Comparison of ENCODE assay signal across 18 cellular contexts in the genomic region with DNA sequence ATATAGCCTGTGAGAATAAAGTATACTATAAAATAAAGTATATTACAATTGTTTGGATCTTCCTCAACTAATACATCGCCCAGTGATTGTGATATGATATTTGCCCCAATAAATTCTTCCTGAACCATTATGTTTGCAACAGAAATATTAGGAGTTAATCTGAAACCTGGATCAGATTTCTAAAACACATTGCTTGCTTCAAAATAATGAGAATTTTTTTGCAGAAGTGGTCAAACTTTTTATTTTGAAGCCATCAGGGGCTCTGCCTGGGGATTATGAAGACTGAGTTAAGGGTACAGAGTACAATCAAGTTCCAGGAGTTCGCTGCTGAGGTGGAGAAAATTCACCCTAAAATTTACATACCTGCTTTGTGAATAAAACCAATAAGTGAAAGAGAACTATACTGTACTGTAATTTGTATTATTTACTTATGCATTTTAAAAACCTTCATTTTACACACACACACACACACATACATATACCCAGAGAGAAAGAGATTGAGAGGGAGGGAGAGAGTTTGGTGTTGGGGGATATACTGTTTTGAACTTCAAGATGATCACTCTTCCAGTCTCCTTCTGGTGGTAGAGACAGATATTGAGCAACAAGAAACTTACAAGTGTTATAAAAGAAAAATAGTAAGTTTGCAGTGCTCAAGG.
DNase-seq lines count a peak whose midpoint lies in the region; ATAC-seq, FAIRE-seq and TF ChIP-seq lines count a peak whose summit lies in the region.
"Had no signal": no experiment of that assay in that cellular context is flagged by ENCODE, and none has a peak within 500 bp of the region (broad histone marks: within the 10 kb centered on the region; RNA-seq: fewer than 3 reads in every experiment).

No MANE protein-coding gene starts in this region.

- H3K4me2 ChIP-seq in endothelial cell of umbilical vein (ENCODE audit: insufficient read depth, low read length), result no peak overlapping the region
- H3K4me2 ChIP-seq: BLaER1, GM23338 had no signal

- no peaks in the 10 kb centered on the region for H3K4me1 ChIP-seq in CD8-positive, alpha-beta memory T cell (ENCODE audit: insufficient read depth, low read length)
- H3K4me1 ChIP-seq in endothelial cell of umbilical vein (ENCODE audit: control insufficient read depth, extremely low read depth, insufficient read depth, low read length), result peaks cover 24% of the 10 kb centered on the region
- H3K4me1 ChIP-seq in psoas muscle, result peaks cover 48% of the 10 kb centered on the region
- H3K4me1 ChIP-seq: BLaER1 had no signal

- H3K9me1 ChIP-seq in endothelial cell of umbilical vein (replicated peaks; ENCODE audit: control insufficient read depth, extremely low read depth, insufficient read depth, low read length), result no peaks in the 10 kb centered on the region

- H2AFZ ChIP-seq in endothelial cell of umbilical vein (ENCODE audit: low read depth, low read length), result peak overlapping the region; percentile 14
- H2AFZ ChIP-seq: GM23338 had no signal

- H3K36me3 Mint-ChIP-seq in CD8-positive, alpha-beta memory T cell, result no peaks in the 10 kb centered on the region
- no peaks in the 10 kb centered on the region for H3K36me3 Mint-ChIP-seq in activated naive CD4-positive, alpha-beta T cell treated with anti-CD3 and anti-CD28 coated beads, Interleukin-2, amount 50 U/mL, for 72 hours
- H3K36me3 Mint-ChIP-seq: CD14-positive monocyte; CD4-positive, alpha-beta memory T cell had no signal

- dilution Hi-C loops in endothelial cell of umbilical vein (cut with MboI; ENCODE audit: extremely low pct_ligation_motif_present, low sequenced_read_pairs), result loop anchor here (25.0 kb wide), 1 partner anchor 93 kb away; a partner anchor contains a TSS

- no peak for DNase-seq in CD8-positive, alpha-beta memory T cell
- peak; percentile 24 for DNase-seq in OCI-M1 (lab: John Stamatoyannopoulos, UW)
- no peak for DNase-seq in endothelial cell of umbilical vein (ENCODE audit: low read depth, low spot score)
- no peak for DNase-seq in psoas muscle
- DNase-seq in SIG-M5 treated with dmso at 0.1 percent for 504 hours (lab: John Stamatoyannopoulos, UW; ENCODE audit: unreplicated experiment), result no peak
- DNase-seq in activated naive CD4-positive, alpha-beta T cell treated with anti-CD3 and anti-CD28 coated beads, Interleukin-2, amount 50 U/mL, for 72 hours (ENCODE audit: low spot score in 2 of 2), result no peak
- DNase-seq: 8988T; Calu3; CD4-positive, alpha-beta memory T cell; HCEC 1CT had no signal

- CTCF ChIA-PET in CD8-positive, alpha-beta memory T cell (lab: Charles Lee), result interaction anchor here (0.9 to 3.1 kb wide), 4 partner anchors 9 to 105 kb away, joined by 3 to 37 read pairs (median 3); a partner anchor contains a TSS
- CTCF ChIA-PET in endothelial cell of umbilical vein (lab: Charles Lee), result interaction anchor here (1.5 to 8.9 kb wide), 4 partner anchors 9 to 288 kb away, joined by 5 to 156 read pairs (median 10); a partner anchor contains a TSS

- H3K79me2 ChIP-seq in endothelial cell of umbilical vein (ENCODE audit: control insufficient read depth, insufficient read depth, low read length), result no peaks in the 10 kb centered on the region

- no peak overlapping the region for H3K27ac Mint-ChIP-seq in CD8-positive, alpha-beta memory T cell
- no peak overlapping the region for H3K27ac Mint-ChIP-seq in activated naive CD4-positive, alpha-beta T cell treated with anti-CD3 and anti-CD28 coated beads, Interleukin-2, amount 50 U/mL, for 72 hours
- H3K27ac Mint-ChIP-seq: CD14-positive monocyte; CD4-positive, alpha-beta memory T cell; GM23338 had no signal

- H3K9me3 Mint-ChIP-seq in CD8-positive, alpha-beta memory T cell, result no peaks in the 10 kb centered on the region
- no peaks in the 10 kb centered on the region for H3K9me3 Mint-ChIP-seq in activated naive CD4-positive, alpha-beta T cell treated with anti-CD3 and anti-CD28 coated beads, Interleukin-2, amount 50 U/mL, for 72 hours
- H3K9me3 Mint-ChIP-seq: CD14-positive monocyte; CD4-positive, alpha-beta memory T cell; GM23338 had no signal

- no peaks in the 10 kb centered on the region for H4K20me1 ChIP-seq in endothelial cell of umbilical vein (replicated peaks; ENCODE audit: control insufficient read depth, extremely low read depth, insufficient read depth, low read length)
- H4K20me1 ChIP-seq: BLaER1 had no signal

- WGBS in psoas muscle, 3 donors, result 90 to 100% (median 90%) methylated on average over 2 of the region's 2 CpGs

- H3K27me3 Mint-ChIP-seq in CD8-positive, alpha-beta memory T cell, result peaks cover 9 to 26% of the 10 kb centered on the region in 2 donors

- no TSS peak for BruUV-seq in endothelial cell of umbilical vein (replicated peaks; lab: Mats Ljungman, UMichigan)

- no peaks in the 10 kb centered on the region for H3K4me1 Mint-ChIP-seq in CD8-positive, alpha-beta memory T cell
- H3K4me1 Mint-ChIP-seq: CD4-positive, alpha-beta memory T cell; GM23338 had no signal

- intact Hi-C loops in endothelial cell of umbilical vein (cut with micrococcal nuclease), result loop anchor here (10.0 kb wide), 1 partner anchor 496 kb away; no protein-coding TSS in a partner anchor
- intact Hi-C loops in psoas muscle (cut with DNase I), result loop anchor here in 1 of 2 donors (5.0 kb wide), 1 partner anchor 38 kb away; no protein-coding TSS in a partner anchor

- TF ChIP-seq POLR2A in endothelial cell of umbilical vein (IDR thresholded peaks at IDR 0.05; ENCODE audit: low read depth, low read length), result no peak

- TF ChIP-seq CTCF in endothelial cell of umbilical vein (IDR thresholded peaks at IDR 0.05; ENCODE audit: extremely low read depth in 1 of 2, insufficient read depth in 1 of 2, low read depth in 1 of 2, low read length in 2 of 2) (no peak), psoas muscle (IDR thresholded peaks at IDR 0.05) (no peak)

- peak overlapping the region; percentile 78 for H3K27ac ChIP-seq in CD8-positive, alpha-beta memory T cell (ENCODE audit: low read depth, low read length)
- H3K27ac ChIP-seq in endothelial cell of umbilical vein (ENCODE audit: insufficient read depth, low read depth, low read length) (no peak overlapping the region), psoas muscle (peak overlapping the region; percentile 7)
- H3K27ac ChIP-seq: BLaER1 had no signal

- ATAC-seq in psoas muscle, result no peak
- no peak for ATAC-seq in GM21576 (IDR thresholded peaks at IDR 0.05; ENCODE audit: unreplicated experiment)
- no peak for ATAC-seq in GM18873 (IDR thresholded peaks at IDR 0.05; ENCODE audit: low FRiP score, unreplicated experiment)
- no peak for ATAC-seq in activated naive CD4-positive, alpha-beta T cell treated with anti-CD3 and anti-CD28 coated beads, Interleukin-2, amount 50 U/mL, for 72 hours

- H3K36me3 ChIP-seq in CD8-positive, alpha-beta memory T cell (ENCODE audit: insufficient read depth, low read length), result no peaks in the 10 kb centered on the region
- H3K36me3 ChIP-seq in endothelial cell of umbilical vein (ENCODE audit: control insufficient read depth in 2 of 2, extremely low read depth in 1 of 2, insufficient read depth in 2 of 2, low read length in 2 of 2), result no peaks in the 10 kb centered on the region
- no peaks in the 10 kb centered on the region for H3K36me3 ChIP-seq in psoas muscle (ENCODE audit: insufficient read depth in 1 of 2, low read depth in 1 of 2)
- H3K36me3 ChIP-seq: BLaER1 had no signal

- no peaks in the 10 kb centered on the region for H3K9me3 ChIP-seq in CD8-positive, alpha-beta memory T cell (ENCODE audit: low read length)
- no peaks in the 10 kb centered on the region for H3K9me3 ChIP-seq in endothelial cell of umbilical vein (replicated peaks; ENCODE audit: control insufficient read depth, insufficient read depth, low read length)
- H3K9me3 ChIP-seq in psoas muscle, result no peaks in the 10 kb centered on the region
- H3K9me3 ChIP-seq: BLaER1 had no signal

- H3K9ac ChIP-seq in endothelial cell of umbilical vein (replicated peaks; ENCODE audit: extremely low read depth, insufficient read depth, low read length), result no peak overlapping the region
- H3K9ac ChIP-seq: BLaER1 had no signal

- no peak overlapping the region for H3K4me3 Mint-ChIP-seq in CD8-positive, alpha-beta memory T cell
- H3K4me3 Mint-ChIP-seq: CD14-positive monocyte; CD4-positive, alpha-beta memory T cell; GM23338 had no signal

- H3K27me3 ChIP-seq in CD8-positive, alpha-beta memory T cell (ENCODE audit: insufficient read depth, low read length, poor library complexity, severe bottlenecking), result no peaks in the 10 kb centered on the region
- no peaks in the 10 kb centered on the region for H3K27me3 ChIP-seq in endothelial cell of umbilical vein (ENCODE audit: control insufficient read depth in 2 of 2, insufficient read depth in 2 of 2, low read length in 2 of 2)
- no peaks in the 10 kb centered on the region for H3K27me3 ChIP-seq in psoas muscle (ENCODE audit: insufficient read depth in 3 of 3, low read length in 2 of 3)
- H3K27me3 ChIP-seq: BLaER1 had no signal

- no peak for FAIRE-seq in endothelial cell of umbilical vein (lab: Jason Lieb, UNC)
- FAIRE-seq: GM19239, H54, HTR-8/SVneo had no signal

- POLR2A ChIA-PET in CD8-positive, alpha-beta memory T cell (lab: Charles Lee), result no interaction called here
- POLR2A ChIA-PET in endothelial cell of umbilical vein (lab: Charles Lee), result no interaction called here

- no peak overlapping the region for H3K4me3 ChIP-seq in CD8-positive, alpha-beta memory T cell (ENCODE audit: low read length)
- H3K4me3 ChIP-seq in endothelial cell of umbilical vein (replicated peaks in 1 of 3; ENCODE audit: insufficient read depth in 1 of 3, low read depth in 1 of 3, low read length in 3 of 3) (no peak overlapping the region), psoas muscle (no peak overlapping the region)
- H3K4me3 ChIP-seq: BLaER1, GM23338 had no signal

TF ChIP-seq in endothelial cell of umbilical vein, 7 proteins besides CTCF, POLR2A, EP300 and RAD21:
- TF ChIP-seq EZH2 (IDR thresholded peaks at IDR 0.05; ENCODE audit: borderline replicate concordance, low read depth, low read length, severe bottlenecking) (no peak), FOS (IDR thresholded peaks at IDR 0.05; ENCODE audit: borderline replicate concordance, insufficient read depth, low read length) (no peak), GATA2 (IDR thresholded peaks at IDR 0.05; ENCODE audit: insufficient read depth, insufficient read length, low read depth, low read length) (no peak), JUN (IDR thresholded peaks at IDR 0.05; ENCODE audit: borderline replicate concordance, insufficient read depth, insufficient read length, low read depth) (no peak), MYC (IDR thresholded peaks at IDR 0.05; ENCODE audit: low read depth, low read length) (no peak), POLR2AphosphoS5 (IDR thresholded peaks at IDR 0.05; ENCODE audit: insufficient read depth, low read depth, low read length) (no peak)
- TF ChIP-seq, protein P1, sequence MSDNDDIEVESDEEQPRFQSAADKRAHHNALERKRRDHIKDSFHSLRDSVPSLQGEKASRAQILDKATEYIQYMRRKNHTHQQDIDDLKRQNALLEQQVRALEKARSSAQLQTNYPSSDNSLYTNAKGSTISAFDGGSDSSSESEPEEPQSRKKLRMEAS (IDR thresholded peaks at IDR 0.05; ENCODE audit: insufficient read depth, insufficient read length), result no peak
